9 cellular contexts compared by ENCODE assay signal in the genomic region with DNA sequence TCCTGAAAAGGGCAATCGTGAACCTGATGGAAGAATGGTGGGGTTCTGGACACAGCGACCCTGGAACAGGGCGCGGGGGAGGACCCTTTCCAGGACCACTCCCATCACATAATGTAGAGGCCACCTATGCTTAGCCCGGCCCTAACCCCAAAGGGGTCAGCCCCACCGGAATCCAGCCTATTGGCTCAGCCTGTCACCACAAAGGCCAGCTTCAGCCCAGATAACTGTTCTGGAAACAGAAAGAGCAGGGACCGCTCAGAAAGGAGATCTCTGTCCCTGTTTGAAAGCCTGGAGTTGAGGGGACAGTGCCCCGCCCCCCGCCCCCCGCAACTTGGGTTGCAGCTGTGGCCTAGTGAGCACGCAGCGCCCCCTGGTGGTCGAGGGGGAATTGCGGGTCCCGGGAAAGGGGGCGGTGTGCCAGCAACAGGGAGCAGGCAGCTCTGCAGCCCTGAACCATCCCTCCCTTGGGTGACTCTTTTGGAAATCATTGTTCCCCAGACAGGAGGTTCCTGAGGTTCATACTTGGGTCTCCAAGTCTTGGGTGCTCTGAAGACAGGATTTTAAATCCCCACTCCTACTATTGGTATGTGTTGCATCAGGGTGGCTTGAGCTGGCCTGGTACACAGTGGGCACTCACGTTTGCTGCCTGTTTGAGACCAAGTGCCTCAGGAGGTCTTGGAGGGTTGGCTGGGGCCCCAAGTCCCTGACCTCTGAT. TPM values are rescaled to one million over a fixed set of nuclear protein-coding genes. Genes with fewer than 3 reads are reported as not detected.
DNase-seq lines count a peak whose midpoint lies in the region; ATAC-seq, FAIRE-seq and TF ChIP-seq lines count a peak whose summit lies in the region.
"Had no signal": no experiment of that assay in that cellular context is flagged by ENCODE, and none has a peak within 500 bp of the region (broad histone marks: within the 10 kb centered on the region; RNA-seq: fewer than 3 reads in every experiment).

No MANE protein-coding gene starts in this region.

- H3K27ac ChIP-seq in spleen = peak overlapping the region in 5 of 8 donors; percentile 32 to 67 (median 54)

- no peaks in the 10 kb centered on the region for H3K36me3 ChIP-seq in spleen

- H3K4me3 ChIP-seq in astrocyte of the cerebellum (ENCODE audit: low read depth, low read length) (no peak overlapping the region), spleen (peak overlapping the region in 4 of 8 donors; percentile 7 to 51 (median 27))

- TF ChIP-seq CTCF in D721Med (IDR thresholded peaks at IDR 0.05; ENCODE audit: insufficient read depth, missing control alignments) = peak; percentile 66
- peak; percentile 92 for TF ChIP-seq CTCF in astrocyte of the cerebellum (IDR thresholded peaks at IDR 0.05; ENCODE audit: low read depth, low read length, missing control alignments)
- peak; percentile 69 to 96 (median 91) for TF ChIP-seq CTCF in spleen (IDR thresholded peaks at IDR 0.05 in 8 of 11, conservative IDR thresholded peaks at IDR 0.05 in 3 of 11)

- intact Hi-C loops in spleen (cut with DNase I; ENCODE audit: low total_unique reads) = no loop called here

- H3K27me3 ChIP-seq in spleen (replicated peaks in 1 of 7) = peaks cover 0 to 11% (median 0%) of the 10 kb centered on the region in 7 donors

- DNase-seq in D721Med (ENCODE audit: insufficient read length, low spot score) (peak; percentile 42), HT-29 (ENCODE audit: low spot score) (peak; percentile 65), T-helper 9 cell (peak; percentile 82), astrocyte of the cerebellum (ENCODE audit: low read depth) (no peak), hypothalamus (lab: John Stamatoyannopoulos, UW) (peak in 45 of 51 donors; percentile 15 to 88 (median 53)), spleen (peak; percentile 91)

- no peak for TF ChIP-seq POLR2A in spleen (IDR thresholded peaks at IDR 0.05)

- in situ Hi-C loops in astrocyte of the cerebellum (cut with HindIII; ENCODE audit: low sequenced_read_pairs) = no loop called here

- ATAC-seq in HG02870 (IDR thresholded peaks at IDR 0.05; ENCODE audit: unreplicated experiment) (no peak), HG02588 (IDR thresholded peaks at IDR 0.05; ENCODE audit: unreplicated experiment) (no peak)

- peaks cover 7 to 56% (median 39%) of the 10 kb centered on the region in 6 donors for H3K4me1 ChIP-seq in spleen

- H3K9me3 ChIP-seq in spleen = no peaks in the 10 kb centered on the region

- 18 to 38% (median 31%) methylated on average over 12 to 17 of the region's 17 CpGs for WGBS in spleen, 5 donors

- FAIRE-seq in D721Med (lab: Jason Lieb, UNC) = no peak

RNA-seq across cellular contexts. Expression of a gene that starts 1.5 kb away (rescaled TPM):
- total RNA-seq in HT-29 (2014; rRNA removed; shearing (Covaris generic)) = not detected in 2 replicates
- total RNA-seq in spleen = 10 to 100 TPM in 5 of 7 donors, 1 to 10 TPM in 2; 3.0 to 50.2 (median 21.9) TPM
- 10 to 100 TPM in 2 of 3 donors, 1 to 10 TPM in 1; 8.1 to 18.4 (median 11.0) TPM for polyA plus RNA-seq in spleen

RNA-seq across cellular contexts. Expression of a gene that starts 21.6 kb away (rescaled TPM):
- not detected in 2 replicates for total RNA-seq in HT-29 (2014; rRNA removed; shearing (Covaris generic))
- total RNA-seq in spleen = 10 to 100 TPM; 12.6 to 74.0 (median 29.9) TPM
- polyA plus RNA-seq in spleen = 10 to 100 TPM in 2 of 3 donors, 1 to 10 TPM in 1; 5.7 to 41.6 (median 21.3) TPM

RNA-seq across cellular contexts. Expression of a gene that starts 29.1 kb away (rescaled TPM):
- total RNA-seq in HT-29 (2014; rRNA removed; shearing (Covaris generic)) = not detected in 2 replicates
- 10 to 100 TPM in 3 of 7 donors, 1 to 10 TPM in 4; 4.0 to 10.7 (median 9.1) TPM for total RNA-seq in spleen
- 10 to 100 TPM in 1 of 3 donors, 1 to 10 TPM in 2; 5.9 to 31.6 (median 9.5) TPM for polyA plus RNA-seq in spleen

RNA-seq across cellular contexts. Expression of a gene that starts 47.7 kb away (rescaled TPM):
- total RNA-seq in HT-29 (2014; rRNA removed; shearing (Covaris generic)) = not detected in 2 replicates
- not detected for total RNA-seq in spleen
- polyA plus RNA-seq in spleen = not detected
- polyA plus RNA-seq: adipose tissue had no signal

RNA-seq across cellular contexts. Expression of a gene that starts 56.7 kb away (rescaled TPM):
- 137 TPM in 2 replicates for total RNA-seq in HT-29 (2014; rRNA removed; shearing (Covaris generic))
- total RNA-seq in spleen = 10 to 100 TPM; 29.4 to 42.4 (median 35.1) TPM
- 10 to 100 TPM; 31.3 to 55.5 (median 36.8) TPM for polyA plus RNA-seq in spleen

Comparison
In these comparisons a context has a peak if more than half of its experiments do, and no peak if none do; other contexts are left out.
1. RNA of a gene that starts 21.6 kb away (total RNA-seq): 12.6 to 74.0 TPM in spleen; not detected in HT-29; every median in the first group is over 10 times any median in the second.
2. Peak in every context shown above with its lines, with median percentiles within 50 percentile points of each other: CTCF ChIP-seq.